Comparison of ENCODE assay signal across 14 cellular contexts in genomic region chr18:31506024-31506742, GRCh38. TPM values are rescaled to one million over a fixed set of nuclear protein-coding genes. Genes with fewer than 3 reads are reported as not detected.
DNase-seq lines count a peak whose midpoint lies in the region; ATAC-seq, FAIRE-seq and TF ChIP-seq lines count a peak whose summit lies in the region.
"Had no signal": no experiment of that assay in that cellular context is flagged by ENCODE, and none has a peak within 500 bp of the region (broad histone marks: within the 10 kb centered on the region; RNA-seq: fewer than 3 reads in every experiment).

No MANE protein-coding gene starts in this region.

- no peak overlapping the region for H4K8ac ChIP-seq in mesenchymal stem cell (ENCODE audit: low read length)

- no peaks in the 10 kb centered on the region for H3K79me2 ChIP-seq in DND-41 (ENCODE audit: insufficient read depth, low read length)
- peaks cover 81% of the 10 kb centered on the region for H3K79me2 ChIP-seq in PC-9 (ENCODE audit: low read depth)
- H3K79me2 ChIP-seq in endothelial cell of umbilical vein (ENCODE audit: control insufficient read depth, insufficient read depth, low read length) = no peaks in the 10 kb centered on the region

- no peaks in the 10 kb centered on the region for H3K36me3 Mint-ChIP-seq in activated T-helper 2 cell treated with anti-CD3 and anti-CD28 coated beads, Interferon-gamma antibody, Interleukin-2, Interleukin-4, amounts not matched to agents 10 μg/mL and 5 μg/mL and 100 μg/mL, durations not matched to agents 14 hours and 24 hours and 36 hours (ENCODE audit: low read depth)
- H3K36me3 Mint-ChIP-seq: stimulated activated effector memory CD8-positive, alpha-beta T cell treated with anti-CD3 and anti-CD28 coated beads, Interleukin-12 subunit alpha, Interleukin-12 subunit beta, amount 100 ng/mL, for 72 hours had no signal

- H3K23ac ChIP-seq in mesenchymal stem cell (ENCODE audit: low read length in 2 of 2) = no peak overlapping the region

- CTCF ChIA-PET in PC-9 (lab: Charles Lee) (no interaction called here), endothelial cell of umbilical vein (lab: Charles Lee) (no interaction called here)

- dilution Hi-C loops in endothelial cell of umbilical vein (cut with MboI; ENCODE audit: extremely low pct_ligation_motif_present, low sequenced_read_pairs) = no loop called here

- peak; percentile 35 for TF ChIP-seq CTCF in DND-41 (IDR thresholded peaks at IDR 0.05; ENCODE audit: borderline replicate concordance, extremely low read depth, low read length, poor library complexity, severe bottlenecking)
- TF ChIP-seq CTCF in PC-9 (conservative IDR thresholded peaks at IDR 0.05) = peak; percentile 45
- peak in 1 of 2 donors; percentile 11 for TF ChIP-seq CTCF in endothelial cell of umbilical vein (IDR thresholded peaks at IDR 0.05; ENCODE audit: extremely low read depth in 1 of 2, insufficient read depth in 1 of 2, low read depth in 1 of 2, low read length in 2 of 2)
- peak in 1 of 11 experiments; percentile 10 for TF ChIP-seq CTCF in spleen (IDR thresholded peaks at IDR 0.05 in 8 of 11, conservative IDR thresholded peaks at IDR 0.05 in 3 of 11)

- H4K91ac ChIP-seq in mesenchymal stem cell (ENCODE audit: low read length) = no peak overlapping the region

- H2BK120ac ChIP-seq in mesenchymal stem cell (ENCODE audit: low read depth, low read length) = no peak overlapping the region

- H2BK12ac ChIP-seq in mesenchymal stem cell (ENCODE audit: low read length in 2 of 2) = no peak overlapping the region

- TF ChIP-seq POLR2A in endothelial cell of umbilical vein (IDR thresholded peaks at IDR 0.05; ENCODE audit: low read depth, low read length) (no peak), spleen (IDR thresholded peaks at IDR 0.05) (no peak)

- H3K9me3 ChIP-seq in DND-41 (ENCODE audit: insufficient read depth, low read length, severe bottlenecking) = no peaks in the 10 kb centered on the region
- no peaks in the 10 kb centered on the region for H3K9me3 ChIP-seq in PC-9 (ENCODE audit: insufficient read depth, low read depth)
- H3K9me3 ChIP-seq in endothelial cell of umbilical vein (replicated peaks; ENCODE audit: control insufficient read depth, insufficient read depth, low read length) = no peaks in the 10 kb centered on the region
- no peaks in the 10 kb centered on the region for H3K9me3 ChIP-seq in mesenchymal stem cell (ENCODE audit: control insufficient read depth, low read length)
- no peaks in the 10 kb centered on the region for H3K9me3 ChIP-seq in spleen
- H3K9me3 ChIP-seq: lower lobe of right lung had no signal

- DNase-seq in DND-41 (no peak), PC-9 (no peak), endothelial cell of umbilical vein (ENCODE audit: low read depth, low spot score) (peak; percentile 6), mesenchymal stem cell (peak; percentile 59), spleen (no peak), amygdala (lab: John Stamatoyannopoulos, UW) (no peak)
- DNase-seq in activated T-helper 2 cell treated with anti-CD3 and anti-CD28 coated beads, Interferon-gamma antibody, Interleukin-2, Interleukin-4, amounts not matched to agents 10 μg/mL and 5 μg/mL and 100 μg/mL, durations not matched to agents 14 hours and 24 hours and 36 hours (ENCODE audit: low spot score) = no peak
- DNase-seq: KBM-7, lower lobe of right lung, NCI-H510A treated with DMSO at 0.1 percent for 48 hours had no signal

- POLR2A ChIA-PET in PC-9 (lab: Charles Lee; ENCODE audit: unreplicated experiment) (no interaction called here), endothelial cell of umbilical vein (lab: Charles Lee) (no interaction called here)

- no TSS peak for BruUV-seq in PC-9 (replicated peaks; lab: Mats Ljungman, UMichigan)
- no TSS peak for BruUV-seq in endothelial cell of umbilical vein (replicated peaks; lab: Mats Ljungman, UMichigan)

- H2BK15ac ChIP-seq in mesenchymal stem cell (ENCODE audit: low read depth, poor library complexity, severe bottlenecking) = no peak overlapping the region

- H3K4me1 ChIP-seq in DND-41 (ENCODE audit: insufficient read depth, low read length) (no peaks in the 10 kb centered on the region), PC-9 (replicated peaks; ENCODE audit: insufficient read depth) (peaks cover 17% of the 10 kb centered on the region), endothelial cell of umbilical vein (ENCODE audit: control insufficient read depth, extremely low read depth, insufficient read depth, low read length) (no peaks in the 10 kb centered on the region), mesenchymal stem cell (ENCODE audit: control insufficient read depth, insufficient read depth, low read depth, low read length) (peaks cover 3% of the 10 kb centered on the region), spleen (no peaks in the 10 kb centered on the region)
- H3K4me1 ChIP-seq: lower lobe of right lung had no signal

- peaks cover 3% of the 10 kb centered on the region for H3K27me3 ChIP-seq in DND-41 (ENCODE audit: insufficient read depth, low read length, poor library complexity)
- H3K27me3 ChIP-seq in PC-9 (ENCODE audit: insufficient read depth, low read depth) = no peaks in the 10 kb centered on the region
- peaks cover 0 to 1% of the 10 kb centered on the region in 2 experiments for H3K27me3 ChIP-seq in endothelial cell of umbilical vein (ENCODE audit: control insufficient read depth in 2 of 2, insufficient read depth in 2 of 2, low read length in 2 of 2)
- H3K27me3 ChIP-seq in mesenchymal stem cell (ENCODE audit: control insufficient read depth in 1 of 2, insufficient read depth in 1 of 2, low read length in 2 of 2) = peaks cover 0 to 16% of the 10 kb centered on the region in 2 experiments
- H3K27me3 ChIP-seq in spleen (replicated peaks in 1 of 7) = peaks cover 0 to 32% (median 0%) of the 10 kb centered on the region in 7 donors

- H3K18ac ChIP-seq in mesenchymal stem cell (ENCODE audit: low read depth in 1 of 2, low read length in 2 of 2) = no peak overlapping the region

- no peak overlapping the region for H3K27ac ChIP-seq in DND-41 (ENCODE audit: low read length)
- H3K27ac ChIP-seq in PC-9 = no peak overlapping the region
- H3K27ac ChIP-seq in endothelial cell of umbilical vein (ENCODE audit: insufficient read depth, low read depth, low read length) = no peak overlapping the region
- no peak overlapping the region for H3K27ac ChIP-seq in mesenchymal stem cell (ENCODE audit: low read length, poor library complexity, severe bottlenecking)
- H3K27ac ChIP-seq in spleen = no peak overlapping the region
- H3K27ac ChIP-seq: lower lobe of right lung had no signal

- H4K20me1 ChIP-seq in DND-41 (ENCODE audit: insufficient read depth, low read length) (no peaks in the 10 kb centered on the region), PC-9 (ENCODE audit: insufficient read depth) (no peaks in the 10 kb centered on the region), endothelial cell of umbilical vein (replicated peaks; ENCODE audit: control insufficient read depth, extremely low read depth, insufficient read depth, low read length) (no peaks in the 10 kb centered on the region)

- H3K36me3 ChIP-seq in DND-41 (ENCODE audit: insufficient read depth, low read length) (no peaks in the 10 kb centered on the region), PC-9 (ENCODE audit: low read depth) (no peaks in the 10 kb centered on the region), endothelial cell of umbilical vein (ENCODE audit: control insufficient read depth in 2 of 2, extremely low read depth in 1 of 2, insufficient read depth in 2 of 2, low read length in 2 of 2) (no peaks in the 10 kb centered on the region), mesenchymal stem cell (ENCODE audit: control insufficient read depth in 1 of 2, insufficient read depth in 2 of 2, low read depth in 1 of 2, low read length in 2 of 2) (no peaks in the 10 kb centered on the region), spleen (no peaks in the 10 kb centered on the region)
- H3K36me3 ChIP-seq: lower lobe of right lung had no signal

- no peak overlapping the region for H3K4ac ChIP-seq in mesenchymal stem cell (ENCODE audit: low read depth in 1 of 2, low read length in 2 of 2)

- no peaks in the 10 kb centered on the region for H3K9me1 ChIP-seq in endothelial cell of umbilical vein (replicated peaks; ENCODE audit: control insufficient read depth, extremely low read depth, insufficient read depth, low read length)

- FAIRE-seq in endothelial cell of umbilical vein (lab: Jason Lieb, UNC) = peak; percentile 31
- FAIRE-seq: endometrium had no signal

- H3K27me3 Mint-ChIP-seq in activated T-helper 2 cell treated with anti-CD3 and anti-CD28 coated beads, Interferon-gamma antibody, Interleukin-2, Interleukin-4, amounts not matched to agents 10 μg/mL and 5 μg/mL and 100 μg/mL, durations not matched to agents 14 hours and 24 hours and 36 hours (ENCODE audit: low read depth) = peaks cover 3% of the 10 kb centered on the region

- H3K4me3 Mint-ChIP-seq in activated T-helper 2 cell treated with anti-CD3 and anti-CD28 coated beads, Interferon-gamma antibody, Interleukin-2, Interleukin-4, amounts not matched to agents 10 μg/mL and 5 μg/mL and 100 μg/mL, durations not matched to agents 14 hours and 24 hours and 36 hours (ENCODE audit: low read depth) = no peak overlapping the region
- H3K4me3 Mint-ChIP-seq: activated T-helper 17 cell treated with anti-CD3 and anti-CD28 coated beads, Interleukin-2, amount 50 U/mL, for 72 hours; stimulated activated effector memory CD8-positive, alpha-beta T cell treated with anti-CD3 and anti-CD28 coated beads, Interleukin-12 subunit alpha, Interleukin-12 subunit beta, amount 100 ng/mL, for 72 hours had no signal

- H3K9ac ChIP-seq in DND-41 (ENCODE audit: low read depth, low read length) (no peak overlapping the region), endothelial cell of umbilical vein (replicated peaks; ENCODE audit: extremely low read depth, insufficient read depth, low read length) (no peak overlapping the region), mesenchymal stem cell (ENCODE audit: low read length) (no peak overlapping the region)

- no peak overlapping the region for H3K14ac ChIP-seq in mesenchymal stem cell (ENCODE audit: low read length in 2 of 2)

- H2AK5ac ChIP-seq in mesenchymal stem cell (ENCODE audit: low read length, severe bottlenecking) = no peak overlapping the region

- 92% methylated on average over 4 of the region's 5 CpGs for WGBS in mesenchymal stem cell
- 72 to 80% (median 74%) methylated on average over 5 of the region's 5 CpGs for WGBS in spleen, 5 donors

- intact Hi-C loops in PC-9 (cut with micrococcal nuclease; ENCODE audit: unreplicated experiment) = no loop called here
- intact Hi-C loops in endothelial cell of umbilical vein (cut with micrococcal nuclease) = no loop called here
- intact Hi-C loops in spleen (cut with DNase I; ENCODE audit: low total_unique reads) = no loop called here
- intact Hi-C loops in activated T-helper 2 cell treated with anti-CD3 and anti-CD28 coated beads, Interferon-gamma antibody, Interleukin-2, Interleukin-4, amounts not matched to agents 10 μg/mL and 5 μg/mL and 100 μg/mL, durations not matched to agents 14 hours and 24 hours and 36 hours (cut with micrococcal nuclease) = no loop called here

- H3K4me2 ChIP-seq in DND-41 (ENCODE audit: insufficient read depth, low read length) = no peak overlapping the region
- H3K4me2 ChIP-seq in PC-9 = no peak overlapping the region
- no peak overlapping the region for H3K4me2 ChIP-seq in endothelial cell of umbilical vein (ENCODE audit: insufficient read depth, low read length)
- H3K4me2 ChIP-seq in mesenchymal stem cell (ENCODE audit: low read length, poor library complexity, severe bottlenecking) = no peak overlapping the region

- peaks cover 24% of the 10 kb centered on the region for H3K79me1 ChIP-seq in mesenchymal stem cell (replicated peaks; ENCODE audit: low read length, poor library complexity, severe bottlenecking)

- ATAC-seq in DND-41 (ENCODE audit: insufficient read depth, low read depth) (no peak), GM21529 (IDR thresholded peaks at IDR 0.05; ENCODE audit: unreplicated experiment) (no peak)
- ATAC-seq: activated T-helper 17 cell treated with anti-CD3 and anti-CD28 coated beads, Interleukin-2, amount 50 U/mL, for 72 hours; lower lobe of right lung; stimulated activated effector memory CD8-positive, alpha-beta T cell treated with anti-CD3 and anti-CD28 coated beads, Interleukin-12 subunit alpha, Interleukin-12 subunit beta, amount 100 ng/mL, for 72 hours had no signal

- no peaks in the 10 kb centered on the region for H3K9me3 Mint-ChIP-seq in activated T-helper 2 cell treated with anti-CD3 and anti-CD28 coated beads, Interferon-gamma antibody, Interleukin-2, Interleukin-4, amounts not matched to agents 10 μg/mL and 5 μg/mL and 100 μg/mL, durations not matched to agents 14 hours and 24 hours and 36 hours
- H3K9me3 Mint-ChIP-seq: activated T-helper 17 cell treated with anti-CD3 and anti-CD28 coated beads, Interleukin-2, amount 50 U/mL, for 72 hours; stimulated activated effector memory CD8-positive, alpha-beta T cell treated with anti-CD3 and anti-CD28 coated beads, Interleukin-12 subunit alpha, Interleukin-12 subunit beta, amount 100 ng/mL, for 72 hours had no signal

- H2BK5ac ChIP-seq in mesenchymal stem cell (ENCODE audit: low read depth, low read length, poor library complexity, severe bottlenecking) = no peak overlapping the region

- H2AFZ ChIP-seq in DND-41 (ENCODE audit: low read depth, low read length) (no peak overlapping the region), PC-9 (no peak overlapping the region), endothelial cell of umbilical vein (ENCODE audit: low read depth, low read length) (no peak overlapping the region), mesenchymal stem cell (ENCODE audit: low read depth, low read length) (no peak overlapping the region)

- no peaks in the 10 kb centered on the region for H3K9me2 ChIP-seq in PC-9 (ENCODE audit: insufficient read depth)

- H3K4me3 ChIP-seq in DND-41 (ENCODE audit: low read depth in 1 of 2, low read length in 2 of 2) (no peak overlapping the region), PC-9 (no peak overlapping the region), endothelial cell of umbilical vein (replicated peaks in 1 of 3; ENCODE audit: insufficient read depth in 1 of 3, low read depth in 1 of 3, low read length in 3 of 3) (no peak overlapping the region), mesenchymal stem cell (ENCODE audit: insufficient read depth in 1 of 2, low read depth in 1 of 2, low read length in 2 of 2) (no peak overlapping the region), spleen (no peak overlapping the region)
- H3K4me3 ChIP-seq: lower lobe of right lung had no signal

- H3K27ac Mint-ChIP-seq in activated T-helper 2 cell treated with anti-CD3 and anti-CD28 coated beads, Interferon-gamma antibody, Interleukin-2, Interleukin-4, amounts not matched to agents 10 μg/mL and 5 μg/mL and 100 μg/mL, durations not matched to agents 14 hours and 24 hours and 36 hours = no peak overlapping the region
- H3K27ac Mint-ChIP-seq: activated T-helper 17 cell treated with anti-CD3 and anti-CD28 coated beads, Interleukin-2, amount 50 U/mL, for 72 hours; stimulated activated effector memory CD8-positive, alpha-beta T cell treated with anti-CD3 and anti-CD28 coated beads, Interleukin-12 subunit alpha, Interleukin-12 subunit beta, amount 100 ng/mL, for 72 hours had no signal

- no peaks in the 10 kb centered on the region for H3K4me1 Mint-ChIP-seq in activated T-helper 2 cell treated with anti-CD3 and anti-CD28 coated beads, Interferon-gamma antibody, Interleukin-2, Interleukin-4, amounts not matched to agents 10 μg/mL and 5 μg/mL and 100 μg/mL, durations not matched to agents 14 hours and 24 hours and 36 hours (ENCODE audit: low read depth)
- H3K4me1 Mint-ChIP-seq: activated T-helper 17 cell treated with anti-CD3 and anti-CD28 coated beads, Interleukin-2, amount 50 U/mL, for 72 hours; stimulated activated effector memory CD8-positive, alpha-beta T cell treated with anti-CD3 and anti-CD28 coated beads, Interleukin-12 subunit alpha, Interleukin-12 subunit beta, amount 100 ng/mL, for 72 hours had no signal

- H3F3A ChIP-seq in PC-9 (ENCODE audit: insufficient read depth, low read depth) = peaks cover 13% of the 10 kb centered on the region; the same call in 1 of the 2 replicates

RNA-seq across cellular contexts. Expression of gene DSG2, which starts 8.2 kb away (rescaled TPM):
- total RNA-seq in PC-9 (2021) (66.0 and 90.1 TPM in 2 replicates), endothelial cell of umbilical vein (0.04 TPM in 1 of 2 replicates, not detected in the other), spleen (under 1 TPM in 6 of 7 donors, not detected in 1; 0.09 to 0.79 (median 0.19) TPM)
- polyA plus RNA-seq in endothelial cell of umbilical vein (0.04 TPM in 1 of 2 replicates, not detected in the other), spleen (under 1 TPM; 0.06 to 0.65 (median 0.43) TPM)
- polyA plus RNA-seq in endothelial cell of umbilical vein (2011; cell fraction: cytosol; rRNA removed) = not detected in 2 replicates
- not detected in 2 replicates for polyA plus RNA-seq in endothelial cell of umbilical vein (2011; cell fraction: nucleus; rRNA removed)
- polyA plus RNA-seq in endothelial cell of umbilical vein (2012) = 0.03 TPM in 1 of 2 replicates, not detected in the other
- 0.39 and 0.98 TPM in 2 replicates for polyA minus RNA-seq in endothelial cell of umbilical vein
- polyA minus RNA-seq in endothelial cell of umbilical vein (2011; cell fraction: cytosol; rRNA and poly(A)+ RNA removed) = 26.2 TPM
- polyA minus RNA-seq in endothelial cell of umbilical vein (2011; cell fraction: nucleus; rRNA and poly(A)+ RNA removed) = 0.05 TPM in 1 of 2 replicates, not detected in the other
- 61.3 TPM for polyA plus RNA-seq in mesenchymal stem cell (2013, experiment 1 of 2)
- 62.5 TPM for polyA plus RNA-seq in mesenchymal stem cell (2013, experiment 2 of 2)
- total RNA-seq in activated T-helper 2 cell treated with anti-CD3 and anti-CD28 coated beads, Interferon-gamma antibody, Interleukin-2, Interleukin-4, amounts not matched to agents 10 μg/mL and 5 μg/mL and 100 μg/mL, durations not matched to agents 14 hours and 24 hours and 36 hours = 1.4 and 1.7 TPM in 2 replicates

RNA-seq across cellular contexts. Expression of gene DSG3, which starts 58.6 kb away (rescaled TPM):
- total RNA-seq in PC-9 (2021) = 0.10 and 0.13 TPM in 2 replicates
- total RNA-seq in endothelial cell of umbilical vein = 0.07 TPM in 2 replicates
- not detected in 2 replicates for polyA plus RNA-seq in endothelial cell of umbilical vein
- not detected in 2 replicates for polyA plus RNA-seq in endothelial cell of umbilical vein (2011; cell fraction: cytosol; rRNA removed)
- polyA plus RNA-seq in endothelial cell of umbilical vein (2011; cell fraction: nucleus; rRNA removed) = 0.03 and 0.04 TPM in 2 replicates
- not detected in 2 replicates for polyA plus RNA-seq in endothelial cell of umbilical vein (2012)
- polyA minus RNA-seq in endothelial cell of umbilical vein = not detected in 2 replicates
- polyA minus RNA-seq in endothelial cell of umbilical vein (2011; cell fraction: cytosol; rRNA and poly(A)+ RNA removed) = not detected
- polyA minus RNA-seq in endothelial cell of umbilical vein (2011; cell fraction: nucleus; rRNA and poly(A)+ RNA removed) = 0.05 TPM in 1 of 2 replicates, not detected in the other
- not detected for polyA plus RNA-seq in mesenchymal stem cell (2013, experiment 1 of 2)
- polyA plus RNA-seq in mesenchymal stem cell (2013, experiment 2 of 2) = not detected
- not detected for total RNA-seq in spleen
- polyA plus RNA-seq in spleen = under 1 TPM; 0.02 to 0.04 (median 0.03) TPM
- total RNA-seq in activated T-helper 2 cell treated with anti-CD3 and anti-CD28 coated beads, Interferon-gamma antibody, Interleukin-2, Interleukin-4, amounts not matched to agents 10 μg/mL and 5 μg/mL and 100 μg/mL, durations not matched to agents 14 hours and 24 hours and 36 hours = not detected in 2 replicates
- total RNA-seq: activated T-helper 17 cell treated with anti-CD3 and anti-CD28 coated beads, Interleukin-2, amount 50 U/mL, for 72 hours; lower lobe of right lung had no signal

Comparison
In these comparisons a context has a peak if more than half of its experiments do, and no peak if none do; other contexts are left out.
1. DNase-seq: peak in endothelial cell of umbilical vein (single experiment) and mesenchymal stem cell (single experiment); none in DND-41 (single experiment), PC-9 (0 of 2), spleen (single experiment), activated T-helper 2 cell treated with anti-CD3 and anti-CD28 coated beads, Interferon-gamma antibody, Interleukin-2, Interleukin-4, amounts not matched to agents 10 μg/mL and 5 μg/mL and 100 μg/mL, durations not matched to agents 14 hours and 24 hours and 36 hours (single experiment) and amygdala (0 of 56).
2. RNA of gene DSG2, which starts 8.2 kb away (total RNA-seq): 66.0 to 90.1 TPM in PC-9; 1.4 to 1.7 TPM in activated T-helper 2 cell treated with anti-CD3 and anti-CD28 coated beads, Interferon-gamma antibody, Interleukin-2, Interleukin-4, amounts not matched to agents 10 μg/mL and 5 μg/mL and 100 μg/mL, durations not matched to agents 14 hours and 24 hours and 36 hours, 0.09 to 0.79 TPM in spleen and 0.04 TPM in endothelial cell of umbilical vein; every median in the first group is over 10 times any median in the second.